Comparison of ENCODE assay signal across 2 cellular contexts in the genomic region with DNA sequence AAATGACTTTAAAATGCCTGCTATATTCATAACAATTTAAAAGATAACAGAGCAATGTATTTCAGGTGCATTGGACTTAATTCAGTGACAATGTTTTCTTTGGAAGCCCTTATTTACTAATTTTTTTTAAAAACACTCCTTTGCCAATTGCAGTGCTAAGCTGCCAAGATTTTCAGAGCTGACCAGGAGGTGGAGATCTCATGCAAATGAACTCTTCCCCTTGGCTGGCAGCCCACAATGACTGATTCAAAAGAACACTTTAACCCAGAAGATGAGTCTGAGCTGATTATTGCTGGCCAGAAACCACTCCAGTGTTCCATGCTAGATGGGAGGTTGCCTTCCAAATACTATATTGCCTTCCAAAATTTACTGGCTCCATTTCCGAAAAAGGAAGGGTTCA.
A peak's percentile ranks its signal among the peaks of the same experiment; 100 is the strongest.
TF ChIP-seq lines count a peak whose summit lies in the region.

No MANE protein-coding gene starts in this region.

TF ChIP-seq in liver, 16 proteins besides CTCF, POLR2A, EP300 and RAD21 (continued from another document):
- TF ChIP-seq FOXA1 (IDR thresholded peaks at IDR 0.05): no peak
- peak; percentile 73 for TF ChIP-seq FOXA2 (IDR thresholded peaks at IDR 0.05)
- no peak for TF ChIP-seq NR2F2 (IDR thresholded peaks at IDR 0.05)
- TF ChIP-seq, protein P1, sequence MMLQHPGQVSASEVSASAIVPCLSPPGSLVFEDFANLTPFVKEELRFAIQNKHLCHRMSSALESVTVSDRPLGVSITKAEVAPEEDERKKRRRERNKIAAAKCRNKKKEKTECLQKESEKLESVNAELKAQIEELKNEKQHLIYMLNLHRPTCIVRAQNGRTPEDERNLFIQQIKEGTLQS (IDR thresholded peaks at IDR 0.05): no peak
- no peak for TF ChIP-seq JUND (IDR thresholded peaks at IDR 0.05)
- no peak for TF ChIP-seq YY1 (IDR thresholded peaks at IDR 0.05)
- no peak for TF ChIP-seq SP1 (IDR thresholded peaks at IDR 0.05)
- no peak for TF ChIP-seq TAF1 (conservative IDR thresholded peaks at IDR 0.05)
- TF ChIP-seq, protein P2, sequence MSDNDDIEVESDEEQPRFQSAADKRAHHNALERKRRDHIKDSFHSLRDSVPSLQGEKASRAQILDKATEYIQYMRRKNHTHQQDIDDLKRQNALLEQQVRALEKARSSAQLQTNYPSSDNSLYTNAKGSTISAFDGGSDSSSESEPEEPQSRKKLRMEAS (IDR thresholded peaks at IDR 0.05): no peak
- no peak for TF ChIP-seq HNF4G (IDR thresholded peaks at IDR 0.05)
- TF ChIP-seq REST (IDR thresholded peaks at IDR 0.05): no peak
- TF ChIP-seq EGR1 (IDR thresholded peaks at IDR 0.05; ENCODE audit: low read depth in 2 of 2): no peak
- TF ChIP-seq GABPA (IDR thresholded peaks at IDR 0.05 in 1 of 2, conservative IDR thresholded peaks at IDR 0.05 in 1 of 2): no peak
- TF ChIP-seq RXRA (IDR thresholded peaks at IDR 0.05): peak; percentile 44 to 47
- peak; percentile 38 to 39 for TF ChIP-seq HNF4A (conservative IDR thresholded peaks at IDR 0.05)
TF ChIP-seq in liver: peak in this region for 3.

TF ChIP-seq in HepG2, 621 proteins besides CTCF, POLR2A, EP300 and RAD21 (continued from another document):
- no peak for TF ChIP-seq SNAPC4 (CRISPR knock-in tag; IDR thresholded peaks at IDR 0.05)
- no peak for TF ChIP-seq PHF21A (CRISPR knock-in tag; IDR thresholded peaks at IDR 0.05)
- no peak for TF ChIP-seq ISX (CRISPR knock-in tag; conservative IDR thresholded peaks at IDR 0.05)
- TF ChIP-seq REST (IDR thresholded peaks at IDR 0.05; ENCODE audit: borderline replicate concordance in 1 of 2, low read depth in 1 of 2, low read length in 2 of 2): no peak
- TF ChIP-seq PAF1 (CRISPR knock-in tag; IDR thresholded peaks at IDR 0.05): no peak
- no peak for TF ChIP-seq ZC3H4 (CRISPR knock-in tag; IDR thresholded peaks at IDR 0.05; ENCODE audit: borderline replicate concordance)
- no peak for TF ChIP-seq NRL (CRISPR knock-in tag; IDR thresholded peaks at IDR 0.05; ENCODE audit: borderline replicate concordance)
- TF ChIP-seq PHF8 (CRISPR knock-in tag; IDR thresholded peaks at IDR 0.05): no peak
- TF ChIP-seq AHR (CRISPR knock-in tag; IDR thresholded peaks at IDR 0.05): no peak
- TF ChIP-seq E2F1 (CRISPR knock-in tag; IDR thresholded peaks at IDR 0.05): no peak
- no peak for TF ChIP-seq MIER3 (CRISPR knock-in tag; IDR thresholded peaks at IDR 0.05; ENCODE audit: borderline replicate concordance)
- TF ChIP-seq, protein P3, sequence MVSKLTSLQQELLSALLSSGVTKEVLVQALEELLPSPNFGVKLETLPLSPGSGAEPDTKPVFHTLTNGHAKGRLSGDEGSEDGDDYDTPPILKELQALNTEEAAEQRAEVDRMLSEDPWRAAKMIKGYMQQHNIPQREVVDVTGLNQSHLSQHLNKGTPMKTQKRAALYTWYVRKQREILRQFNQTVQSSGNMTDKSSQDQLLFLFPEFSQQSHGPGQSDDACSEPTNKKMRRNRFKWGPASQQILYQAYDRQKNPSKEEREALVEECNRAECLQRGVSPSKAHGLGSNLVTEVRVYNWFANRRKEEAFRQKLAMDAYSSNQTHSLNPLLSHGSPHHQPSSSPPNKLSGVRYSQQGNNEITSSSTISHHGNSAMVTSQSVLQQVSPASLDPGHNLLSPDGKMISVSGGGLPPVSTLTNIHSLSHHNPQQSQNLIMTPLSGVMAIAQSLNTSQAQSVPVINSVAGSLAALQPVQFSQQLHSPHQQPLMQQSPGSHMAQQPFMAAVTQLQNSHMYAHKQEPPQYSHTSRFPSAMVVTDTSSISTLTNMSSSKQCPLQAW (CRISPR knock-in tag; IDR thresholded peaks at IDR 0.05): no peak
